In genomic region chr17:29049541-29050150, GRCh38 we compare ENCODE assay signal across 33 cellular contexts. TPM values are rescaled to one million over a fixed set of nuclear protein-coding genes. Genes with fewer than 3 reads are reported as not detected.
"Had no signal": no experiment of that assay in that cellular context is flagged by ENCODE, and none has a peak within 500 bp of the region (broad histone marks: within the 10 kb centered on the region; RNA-seq: fewer than 3 reads in every experiment).

No MANE protein-coding gene starts in this region.

- H3K36me3 Mint-ChIP-seq: natural killer cell had no signal

- H3K79me2 ChIP-seq: hepatocyte had no signal

- ATAC-seq: activated CD4-positive, CD25-positive, alpha-beta regulatory T cell treated with anti-CD3 and anti-CD28 coated beads, Interleukin-2, amount 50 U/mL, for 24 hours; activated naive CD8-positive, alpha-beta T cell treated with anti-CD3 and anti-CD28 coated beads, Interleukin-2, amount 50 U/mL, for 24 hours; body of pancreas; left lobe of liver; lower lobe of right lung; natural killer cell; sciatic nerve; stimulated activated naive CD8-positive, alpha-beta T cell treated with anti-CD3 and anti-CD28 coated beads, Interleukin-15, Interleukin-2, amounts not matched to agents 100 U/mL and 50 U/mL, for 24 hours had no signal

- DNase-seq: activated CD4-positive, alpha-beta memory T cell treated with anti-CD3 and anti-CD28 coated beads, Interleukin-2, amount 10 ng/mL, durations not matched to agents 7 days and 5 days; activated CD4-positive, alpha-beta T cell treated with anti-CD3 and anti-CD28 coated beads, Interleukin-2, amount 10 ng/mL, durations not matched to agents 24 days and 14 days; activated gamma-delta T cell; activated naive CD4-positive, alpha-beta T cell treated with anti-CD3 and anti-CD28 coated beads, Interleukin-2, amount 50 U/mL, for 16 hours; activated naive CD8-positive, alpha-beta T cell treated with anti-CD3 and anti-CD28 coated beads, Interleukin-2, amount 50 U/mL, for 24 hours; anterior cingulate cortex; body of pancreas; caudate nucleus; effector CD4-positive, alpha-beta T cell; erythroblast; foreskin keratinocyte; immature natural killer cell; lower lobe of right lung; natural killer cell; nucleus accumbens; posterior cingulate gyrus; stimulated activated CD4-positive, alpha-beta T cell treated with anti-CD3 and anti-CD28 coated beads, Interleukin-4, amount 100 ng/mL, for 1 hour; stimulated activated naive CD8-positive, alpha-beta T cell treated with anti-CD3 and anti-CD28 coated beads, Interleukin-15, Interleukin-2, amounts not matched to agents 100 U/mL and 50 U/mL, for 24 hours; thyroid gland had no signal

- H3K27ac Mint-ChIP-seq: activated CD4-positive, alpha-beta memory T cell treated with anti-CD3 and anti-CD28 coated beads, Interleukin-2, amount 10 ng/mL, durations not matched to agents 7 days and 5 days; activated CD4-positive, alpha-beta T cell treated with anti-CD3 and anti-CD28 coated beads, Interleukin-2, amount 10 ng/mL, durations not matched to agents 24 days and 14 days; activated naive CD8-positive, alpha-beta T cell treated with anti-CD3 and anti-CD28 coated beads, Interleukin-2, amount 50 U/mL, for 24 hours; immature natural killer cell; natural killer cell had no signal

- H3K9me3 Mint-ChIP-seq: activated CD4-positive, alpha-beta memory T cell treated with anti-CD3 and anti-CD28 coated beads, Interleukin-2, amount 10 ng/mL, durations not matched to agents 7 days and 5 days; activated CD4-positive, alpha-beta T cell treated with anti-CD3 and anti-CD28 coated beads, Interleukin-2, amount 10 ng/mL, durations not matched to agents 24 days and 14 days; activated naive CD8-positive, alpha-beta T cell treated with anti-CD3 and anti-CD28 coated beads, Interleukin-2, amount 50 U/mL, for 24 hours; dendritic cell treated with granulocyte-macrophage colony-stimulating factor and Interleukin-4, amounts not matched to agents 40 ng/mL and 50 ng/mL, for 4 days; immature natural killer cell; natural killer cell had no signal

- H3K4me3 ChIP-seq: body of pancreas, hepatocyte, lower lobe of right lung, thyroid gland had no signal

- H3K27ac ChIP-seq: body of pancreas, foreskin keratinocyte, hepatocyte, lower lobe of right lung, thyroid gland had no signal

- H3K4me3 Mint-ChIP-seq: activated CD4-positive, alpha-beta memory T cell treated with anti-CD3 and anti-CD28 coated beads, Interleukin-2, amount 10 ng/mL, durations not matched to agents 7 days and 5 days; activated CD4-positive, alpha-beta T cell treated with anti-CD3 and anti-CD28 coated beads, Interleukin-2, amount 10 ng/mL, durations not matched to agents 24 days and 14 days; activated naive CD8-positive, alpha-beta T cell treated with anti-CD3 and anti-CD28 coated beads, Interleukin-2, amount 50 U/mL, for 24 hours; dendritic cell treated with granulocyte-macrophage colony-stimulating factor and Interleukin-4, amounts not matched to agents 40 ng/mL and 50 ng/mL, for 4 days; immature natural killer cell; natural killer cell had no signal

- H3K27me3 ChIP-seq: body of pancreas, thyroid gland had no signal

- H2AFZ ChIP-seq: hepatocyte had no signal

- H3K4me2 ChIP-seq: hepatocyte had no signal

- H3K36me3 ChIP-seq: lower lobe of right lung, thyroid gland had no signal

- H3K4me1 ChIP-seq: body of pancreas, foreskin keratinocyte, thyroid gland had no signal

- H3K4me1 Mint-ChIP-seq: activated CD4-positive, alpha-beta memory T cell treated with anti-CD3 and anti-CD28 coated beads, Interleukin-2, amount 10 ng/mL, durations not matched to agents 7 days and 5 days; immature natural killer cell had no signal

- H3K9me3 ChIP-seq: body of pancreas, lower lobe of right lung, thyroid gland had no signal

RNA-seq across cellular contexts. Expression of gene PIPOX, which starts 6.7 kb away (rescaled TPM):
- polyA plus RNA-seq: foreskin keratinocyte had no signal

RNA-seq across cellular contexts. Expression of gene SEZ6, which starts 43.8 kb away (rescaled TPM):
- total RNA-seq: activated CD4-positive, alpha-beta memory T cell treated with anti-CD3 and anti-CD28 coated beads, Interleukin-2, amount 10 ng/mL, durations not matched to agents 7 days and 5 days; activated CD4-positive, alpha-beta T cell treated with anti-CD3 and anti-CD28 coated beads, Interleukin-2, amount 10 ng/mL, durations not matched to agents 24 days and 14 days; body of pancreas; fibroblast of lung; foreskin keratinocyte; glomerular endothelial cell; kidney epithelial cell; left lobe of liver; lower lobe of right lung; mesenteric fat pad; mucosa of gallbladder; renal cortical epithelial cell; sciatic nerve; subcutaneous adipose tissue; T-helper 2 cell treated with Interferon-gamma antibody and Interleukin-4, amounts not matched to agents 100 ng/mL and 5 ng/mL, for 36 hours; thyroid gland; ureter had no signal
- polyA plus RNA-seq: fibroblast of lung, foreskin keratinocyte had no signal
